ENCODE assay signal across 1 cellular context in the genomic region with DNA sequence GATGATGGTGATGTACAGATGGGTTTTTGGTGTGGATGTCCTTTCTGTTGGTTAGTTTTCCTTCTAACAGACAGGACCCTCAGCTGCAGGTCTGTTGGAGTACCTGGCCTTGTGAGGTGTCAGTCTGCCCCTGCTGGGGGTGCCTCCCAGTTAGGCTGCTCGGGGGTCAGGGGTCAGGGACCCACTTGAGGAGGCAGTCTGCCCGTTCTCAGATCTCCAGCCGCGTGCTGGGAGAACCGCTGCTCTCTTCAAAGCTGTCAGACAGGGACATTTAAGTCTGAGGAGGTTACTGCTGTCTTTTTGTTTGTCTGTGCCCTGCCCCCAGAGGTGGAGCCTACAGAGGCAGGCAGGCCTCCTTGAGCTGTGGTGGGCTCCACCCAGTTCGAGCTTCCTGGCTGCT.
TF ChIP-seq lines count a peak whose summit lies in the region.

No MANE protein-coding gene starts in this region.

TF ChIP-seq in HepG2, 621 proteins besides CTCF, POLR2A, EP300 and RAD21:
- TF ChIP-seq, protein P1, sequence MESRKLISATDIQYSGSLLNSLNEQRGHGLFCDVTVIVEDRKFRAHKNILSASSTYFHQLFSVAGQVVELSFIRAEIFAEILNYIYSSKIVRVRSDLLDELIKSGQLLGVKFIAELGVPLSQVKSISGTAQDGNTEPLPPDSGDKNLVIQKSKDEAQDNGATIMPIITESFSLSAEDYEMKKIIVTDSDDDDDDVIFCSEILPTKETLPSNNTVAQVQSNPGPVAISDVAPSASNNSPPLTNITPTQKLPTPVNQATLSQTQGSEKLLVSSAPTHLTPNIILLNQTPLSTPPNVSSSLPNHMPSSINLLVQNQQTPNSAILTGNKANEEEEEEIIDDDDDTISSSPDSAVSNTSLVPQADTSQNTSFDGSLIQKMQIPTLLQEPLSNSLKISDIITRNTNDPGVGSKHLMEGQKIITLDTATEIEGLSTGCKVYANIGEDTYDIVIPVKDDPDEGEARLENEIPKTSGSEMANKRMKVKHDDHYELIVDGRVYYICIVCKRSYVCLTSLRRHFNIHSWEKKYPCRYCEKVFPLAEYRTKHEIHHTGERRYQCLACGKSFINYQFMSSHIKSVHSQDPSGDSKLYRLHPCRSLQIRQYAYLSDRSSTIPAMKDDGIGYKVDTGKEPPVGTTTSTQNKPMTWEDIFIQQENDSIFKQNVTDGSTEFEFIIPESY (CRISPR knock-in tag; IDR thresholded peaks at IDR 0.05) = peak; percentile 59
